1 cellular context compared by ENCODE assay signal in genomic region chr10:113133497-113133896, GRCh38.
TF ChIP-seq lines count a peak whose summit lies in the region.

No MANE protein-coding gene starts in this region.

TF ChIP-seq in WTC11, 78 proteins besides CTCF, POLR2A, EP300 and RAD21 (continued from another document):
- TF ChIP-seq USF2 (CRISPR knock-in tag; IDR thresholded peaks at IDR 0.05) (no peak), STAT6 (CRISPR knock-in tag; conservative IDR thresholded peaks at IDR 0.05; ENCODE audit: low read depth) (no peak), PREB (CRISPR knock-in tag; IDR thresholded peaks at IDR 0.05; ENCODE audit: borderline replicate concordance) (no peak), NR1H2 (CRISPR knock-in tag; IDR thresholded peaks at IDR 0.05) (no peak), CREM (CRISPR knock-in tag; IDR thresholded peaks at IDR 0.05) (no peak), ZNF219 (CRISPR knock-in tag; IDR thresholded peaks at IDR 0.05; ENCODE audit: borderline replicate concordance) (no peak), IRF2 (CRISPR knock-in tag; IDR thresholded peaks at IDR 0.05; ENCODE audit: borderline replicate concordance, low read depth) (no peak), JAZF1 (CRISPR knock-in tag; IDR thresholded peaks at IDR 0.05) (no peak), ZBTB21 (CRISPR knock-in tag; IDR thresholded peaks at IDR 0.05; ENCODE audit: borderline replicate concordance) (no peak), ATF2 (CRISPR knock-in tag; IDR thresholded peaks at IDR 0.05; ENCODE audit: borderline replicate concordance, low read depth) (no peak), RORB (CRISPR knock-in tag; IDR thresholded peaks at IDR 0.05) (no peak)
